In genomic region chr12:43789941-43790340, GRCh38 we compare ENCODE assay signal across 12 cellular contexts. TPM values are rescaled to one million over a fixed set of nuclear protein-coding genes. Genes with fewer than 3 reads are reported as not detected.
A peak's percentile ranks its signal among the peaks of the same experiment; 100 is the strongest.
DNase-seq lines count a peak whose midpoint lies in the region; FAIRE-seq and TF ChIP-seq lines count a peak whose summit lies in the region.
"Had no signal": no experiment of that assay in that cellular context is flagged by ENCODE, and none has a peak within 500 bp of the region (broad histone marks: within the 10 kb centered on the region; RNA-seq: fewer than 3 reads in every experiment).

No MANE protein-coding gene starts in this region.

- H3K27ac ChIP-seq in fibroblast of lung (ENCODE audit: insufficient read depth, low read length) (no peak overlapping the region), breast epithelium (no peak overlapping the region)
- H3K27ac ChIP-seq: testis had no signal

- no peak overlapping the region for H3K9ac ChIP-seq in fibroblast of lung (ENCODE audit: insufficient read depth, low read length)

- H3K27me3 ChIP-seq in fibroblast of lung (ENCODE audit: control insufficient read depth, insufficient read depth, low read length) (no peaks in the 10 kb centered on the region), breast epithelium (no peaks in the 10 kb centered on the region)
- H3K27me3 ChIP-seq: testis had no signal

- no peaks in the 10 kb centered on the region for H3K4me1 ChIP-seq in fibroblast of lung (ENCODE audit: control insufficient read depth, extremely low read depth, insufficient read depth, low read length)
- H3K4me1 ChIP-seq in breast epithelium, result no peaks in the 10 kb centered on the region
- H3K4me1 ChIP-seq: testis had no signal

- DNase-seq in NCI-H748 (lab: John Stamatoyannopoulos, UW; ENCODE audit: unreplicated experiment) (peak; percentile 33), NCI-H748 treated with DMSO at 0.1 percent for 48 hours (lab: John Stamatoyannopoulos, UW) (no peak), RCC 7860 (ENCODE audit: low spot score) (peak; percentile 5), fibroblast of lung (ENCODE audit: low read depth in 2 of 2) (peak; percentile 50 to 63), stromal cell of bone marrow (ENCODE audit: low read depth) (peak; percentile 25), breast epithelium (ENCODE audit: low spot score in 2 of 2) (no peak), LoVo (ENCODE audit: low spot score) (no peak), endothelial cell (ENCODE audit: low spot score) (no peak)
- DNase-seq: AML-193; effector memory CD8-positive, alpha-beta T cell; right cardiac atrium; testis had no signal

- FAIRE-seq in RCC 7860 (lab: Jason Lieb, UNC), result no peak

- H3K36me3 Mint-ChIP-seq in endothelial cell (ENCODE audit: low read depth, unreplicated experiment), result peaks cover 6% of the 10 kb centered on the region

- no peak overlapping the region for H3K4me2 ChIP-seq in fibroblast of lung (ENCODE audit: extremely low read depth, insufficient read depth, low read length)

- H2AFZ ChIP-seq in fibroblast of lung (ENCODE audit: low read length), result no peak overlapping the region

- H3K27ac Mint-ChIP-seq in endothelial cell (ENCODE audit: unreplicated experiment), result no peak overlapping the region

- intact Hi-C loops in breast epithelium (cut with DNase I; ENCODE audit: low total_unique reads), result no loop called here

- H3K4me3 ChIP-seq in fibroblast of lung (replicated peaks in 1 of 4; ENCODE audit: control extremely low read depth in 1 of 4, insufficient read depth in 1 of 4, low read depth in 3 of 4, low read length in 4 of 4), result no peak overlapping the region
- H3K4me3 ChIP-seq in breast epithelium, result no peak overlapping the region
- H3K4me3 ChIP-seq: testis had no signal

- no peaks in the 10 kb centered on the region for H4K20me1 ChIP-seq in fibroblast of lung (ENCODE audit: control insufficient read depth, extremely low read depth, insufficient read depth, low read length)

- TF ChIP-seq POLR2A in breast epithelium (IDR thresholded peaks at IDR 0.05), result no peak

- TF ChIP-seq CTCF in fibroblast of lung (conservative IDR thresholded peaks at IDR 0.05 in 1 of 2, IDR thresholded peaks at IDR 0.05 in 1 of 2; ENCODE audit: low read depth in 1 of 2, low read length in 2 of 2) (no peak), breast epithelium (IDR thresholded peaks at IDR 0.05) (no peak), endothelial cell (IDR thresholded peaks at IDR 0.05; ENCODE audit: unreplicated experiment) (no peak)

- H3K4me1 Mint-ChIP-seq in endothelial cell (ENCODE audit: unreplicated experiment), result no peaks in the 10 kb centered on the region

- peaks cover under 1% of the 10 kb centered on the region for H3K36me3 ChIP-seq in fibroblast of lung (ENCODE audit: control insufficient read depth, insufficient read depth, low read length)
- no peaks in the 10 kb centered on the region for H3K36me3 ChIP-seq in breast epithelium

- H3K9me3 ChIP-seq in fibroblast of lung (ENCODE audit: control insufficient read depth, insufficient read depth, low read depth, low read length), result no peaks in the 10 kb centered on the region
- no peaks in the 10 kb centered on the region for H3K9me3 ChIP-seq in breast epithelium
- H3K9me3 ChIP-seq: testis had no signal

- H3K9me3 Mint-ChIP-seq in endothelial cell (ENCODE audit: unreplicated experiment), result no peaks in the 10 kb centered on the region
- H3K9me3 Mint-ChIP-seq: effector memory CD8-positive, alpha-beta T cell had no signal

- H3K79me2 ChIP-seq in fibroblast of lung (ENCODE audit: control insufficient read depth, insufficient read depth, low read length), result no peaks in the 10 kb centered on the region

- H3K27me3 Mint-ChIP-seq in endothelial cell (ENCODE audit: unreplicated experiment), result peaks cover 2% of the 10 kb centered on the region
- H3K27me3 Mint-ChIP-seq: effector memory CD8-positive, alpha-beta T cell had no signal

- no peak overlapping the region for H3K4me3 Mint-ChIP-seq in endothelial cell (ENCODE audit: unreplicated experiment)
- H3K4me3 Mint-ChIP-seq: effector memory CD8-positive, alpha-beta T cell had no signal

RNA-seq across cellular contexts. Expression of gene TWF1, which starts 16.2 kb away (rescaled TPM):
- total RNA-seq in fibroblast of lung (140 and 167 TPM in 2 replicates), breast epithelium (100 to 1,000 TPM in 1 of 3 donors, 10 to 100 TPM in 2; 73.6 to 102 (median 92.1) TPM), endothelial cell (ENCODE audit: unreplicated experiment) (44.8 TPM)
- polyA plus RNA-seq in fibroblast of lung, result 117 TPM in 2 replicates
- polyA plus RNA-seq in fibroblast of lung (2012), result 85.5 and 94.9 TPM in 2 replicates
- polyA minus RNA-seq in fibroblast of lung (ENCODE audit: low replicate concordance), result 5.8 and 6.5 TPM in 2 replicates

RNA-seq across cellular contexts. Expression of gene IRAK4, which starts 31.2 kb away (rescaled TPM):
- total RNA-seq in fibroblast of lung, result 20.0 and 27.6 TPM in 2 replicates
- 19.4 and 19.7 TPM in 2 replicates for polyA plus RNA-seq in fibroblast of lung
- polyA plus RNA-seq in fibroblast of lung (2012), result 9.6 TPM in 2 replicates
- 1.5 and 4.6 TPM in 2 replicates for polyA minus RNA-seq in fibroblast of lung (ENCODE audit: low replicate concordance)
- total RNA-seq in breast epithelium, result 10 to 100 TPM; 37.4 to 46.4 (median 38.7) TPM
- 17.3 TPM for total RNA-seq in endothelial cell (ENCODE audit: unreplicated experiment)

RNA-seq across cellular contexts. Expression of gene PUS7L, which starts 31.4 kb away (rescaled TPM):
- total RNA-seq in fibroblast of lung (14.4 and 17.0 TPM in 2 replicates), breast epithelium (10 to 100 TPM in 1 of 3 donors, 1 to 10 TPM in 2; 7.8 to 13.6 (median 9.2) TPM), endothelial cell (ENCODE audit: unreplicated experiment) (15.4 TPM)
- 10.9 and 11.2 TPM in 2 replicates for polyA plus RNA-seq in fibroblast of lung
- polyA plus RNA-seq in fibroblast of lung (2012), result 5.0 and 6.6 TPM in 2 replicates
- 1.5 and 7.4 TPM in 2 replicates for polyA minus RNA-seq in fibroblast of lung (ENCODE audit: low replicate concordance)

RNA-seq across cellular contexts. Expression of gene TMEM117, which starts 45.9 kb away (rescaled TPM):
- total RNA-seq in fibroblast of lung (6.2 and 7.6 TPM in 2 replicates), breast epithelium (10 to 100 TPM in 1 of 3 donors, 1 to 10 TPM in 2; 6.1 to 17.1 (median 7.2) TPM), endothelial cell (ENCODE audit: unreplicated experiment) (0.80 TPM)
- polyA plus RNA-seq in fibroblast of lung, result 4.8 and 7.8 TPM in 2 replicates
- 3.9 and 6.6 TPM in 2 replicates for polyA plus RNA-seq in fibroblast of lung (2012)
- polyA minus RNA-seq in fibroblast of lung (ENCODE audit: low replicate concordance), result 3.8 and 4.4 TPM in 2 replicates

Comparison
In these comparisons a context has a peak if more than half of its experiments do, and no peak if none do; other contexts are left out.
1. DNase-seq: peak in NCI-H748 (single experiment), RCC 7860 (single experiment), fibroblast of lung (2 of 2) and stromal cell of bone marrow (single experiment); none in NCI-H748 treated with DMSO at 0.1 percent for 48 hours (single experiment), breast epithelium (0 of 2), LoVo (single experiment) and endothelial cell (single experiment).